Comparison of ENCODE assay signal across 17 cellular contexts in genomic region chr5:91305640-91306039, GRCh38.
"Had no signal": no experiment of that assay in that cellular context is flagged by ENCODE, and none has a peak within 500 bp of the region (broad histone marks: within the 10 kb centered on the region; RNA-seq: fewer than 3 reads in every experiment).

No MANE protein-coding gene starts in this region.

- H3K27me3 ChIP-seq: colonic mucosa, esophagus muscularis mucosa, transverse colon had no signal

- ATAC-seq: left ventricle myocardium superior; SK-N-SH treated with all-trans-retinoic acid at 6 μM for 48 hours; stimulated activated effector memory CD8-positive, alpha-beta T cell treated with anti-CD3 and anti-CD28 coated beads, Interleukin-12 subunit alpha, Interleukin-12 subunit beta, amount 100 ng/mL, for 72 hours had no signal

- DNase-seq: activated CD4-positive, CD25-positive, alpha-beta regulatory T cell treated with anti-CD3 and anti-CD28 coated beads, Interleukin-2, amount 50 U/mL, for 72 hours; activated naive CD4-positive, alpha-beta T cell treated with anti-CD3 and anti-CD28 coated beads, Interleukin-2, amount 10 ng/mL, durations not matched to agents 7 days and 5 days; amniotic stem cell; caudate nucleus; colonic mucosa; glutamatergic neuron; hypothalamus; kidney; left ventricle myocardium superior; mesendoderm; retina; T-helper 1 cell; transverse colon had no signal

- H3K4me3 Mint-ChIP-seq: activated naive CD4-positive, alpha-beta T cell treated with anti-CD3 and anti-CD28 coated beads, Interleukin-2, amount 10 ng/mL, durations not matched to agents 7 days and 5 days; nephron; stimulated activated effector memory CD8-positive, alpha-beta T cell treated with anti-CD3 and anti-CD28 coated beads, Interleukin-12 subunit alpha, Interleukin-12 subunit beta, amount 100 ng/mL, for 72 hours had no signal

- H3K4me1 ChIP-seq: colonic mucosa, transverse colon had no signal

- H3K27me3 Mint-ChIP-seq: activated naive CD4-positive, alpha-beta T cell treated with anti-CD3 and anti-CD28 coated beads, Interleukin-2, amount 10 ng/mL, durations not matched to agents 7 days and 5 days had no signal

- H3K4me3 ChIP-seq: colonic mucosa, esophagus muscularis mucosa, transverse colon had no signal

- H3K9me3 Mint-ChIP-seq: activated naive CD4-positive, alpha-beta T cell treated with anti-CD3 and anti-CD28 coated beads, Interleukin-2, amount 10 ng/mL, durations not matched to agents 7 days and 5 days; nephron; stimulated activated effector memory CD8-positive, alpha-beta T cell treated with anti-CD3 and anti-CD28 coated beads, Interleukin-12 subunit alpha, Interleukin-12 subunit beta, amount 100 ng/mL, for 72 hours had no signal

- H3K27ac ChIP-seq: colonic mucosa, esophagus muscularis mucosa had no signal

- H3K9me3 ChIP-seq: colonic mucosa, esophagus muscularis mucosa, transverse colon had no signal

- H3K27ac Mint-ChIP-seq: activated naive CD4-positive, alpha-beta T cell treated with anti-CD3 and anti-CD28 coated beads, Interleukin-2, amount 10 ng/mL, durations not matched to agents 7 days and 5 days; nephron; stimulated activated effector memory CD8-positive, alpha-beta T cell treated with anti-CD3 and anti-CD28 coated beads, Interleukin-12 subunit alpha, Interleukin-12 subunit beta, amount 100 ng/mL, for 72 hours had no signal

- H3K36me3 ChIP-seq: colonic mucosa, esophagus muscularis mucosa, transverse colon had no signal
